In genomic region chr11:61926235-61926634, GRCh38 we compare ENCODE assay signal across 10 cellular contexts. TPM values are rescaled to one million over a fixed set of nuclear protein-coding genes. Genes with fewer than 3 reads are reported as not detected.
"Had no signal": no experiment of that assay in that cellular context is flagged by ENCODE, and none has a peak within 500 bp of the region (broad histone marks: within the 10 kb centered on the region; RNA-seq: fewer than 3 reads in every experiment).

No MANE protein-coding gene starts in this region.

- H3K4me1 ChIP-seq: HAP-1 had no signal

- H3K27ac ChIP-seq: GM23248, HL-60 had no signal

- H3K4me3 Mint-ChIP-seq: IgD-negative memory B cell had no signal

- H3K9me3 Mint-ChIP-seq: IgD-negative memory B cell had no signal

- H3K27ac Mint-ChIP-seq: IgD-negative memory B cell had no signal

- H3K4me3 ChIP-seq: GM23248, HAP-1 had no signal

- H3K9me3 ChIP-seq: HAP-1 had no signal

- H3K36me3 ChIP-seq: HAP-1 had no signal

- ATAC-seq: HCT116, HepG2 had no signal

- H3K36me3 Mint-ChIP-seq: IgD-negative memory B cell had no signal

- DNase-seq: GM23248, GOT3, H7, KBM-7 had no signal

RNA-seq across cellular contexts. Expression of gene BEST1, which starts 23.9 kb away (rescaled TPM):
- total RNA-seq: HT1080 had no signal
